25 cellular contexts compared by ENCODE assay signal in genomic region chr11:13110145-13110544, GRCh38.
A peak's percentile ranks its signal among the peaks of the same experiment; 100 is the strongest.
DNase-seq lines count a peak whose midpoint lies in the region; ATAC-seq, FAIRE-seq and TF ChIP-seq lines count a peak whose summit lies in the region.
"Had no signal": no experiment of that assay in that cellular context is flagged by ENCODE, and none has a peak within 500 bp of the region (broad histone marks: within the 10 kb centered on the region; RNA-seq: fewer than 3 reads in every experiment).

No MANE protein-coding gene starts in this region.

- FAIRE-seq in HepG2 (lab: Jason Lieb, UNC), result no peak
- FAIRE-seq: A204.1, D721Med, GM12878, GM19239, H1 had no signal

- no peak for TF ChIP-seq RAD21 in HepG2 (CRISPR knock-in tag; IDR thresholded peaks at IDR 0.05)

- peak; percentile 16 for DNase-seq in mammary epithelial cell
- no peak for DNase-seq in breast epithelium (ENCODE audit: low spot score in 2 of 2)
- no peak for DNase-seq in endodermal cell
- peak; percentile 22 to 76 for DNase-seq in trophoblast cell
- DNase-seq in amniotic stem cell (lab: John Stamatoyannopoulos, UW), result no peak
- DNase-seq in cortex of kidney (lab: John Stamatoyannopoulos, UW), result no peak
- DNase-seq in HepG2 (ENCODE audit: low spot score), result no peak
- DNase-seq: ACHN; AML-193; BE2C; CD4-positive, alpha-beta T cell; CD8-positive, alpha-beta memory T cell; DMS 273 treated with DMSO at 0.1 percent for 48 hours; DMS79; GDM1; H7 had no signal

- H3K27ac ChIP-seq in mammary epithelial cell (ENCODE audit: insufficient read depth, low read depth, low read length) (no peak overlapping the region), breast epithelium (no peak overlapping the region), endodermal cell (ENCODE audit: low read depth, low read length) (no peak overlapping the region), trophoblast cell (ENCODE audit: low read depth, low read length) (peak overlapping the region; percentile 91), HepG2 (ENCODE audit: extremely low read length, insufficient read depth, low read length) (no peak overlapping the region)
- H3K27ac ChIP-seq: 22Rv1; BLaER1 treated with 17β-estradiol and CSF1 and Interleukin-3, amounts not matched to agents 10 nM and 100 nM; GM23248 had no signal

- H3K4me1 ChIP-seq in mammary epithelial cell (ENCODE audit: insufficient read depth, low read length) (peaks cover 37% of the 10 kb centered on the region), breast epithelium (no peaks in the 10 kb centered on the region), endodermal cell (ENCODE audit: control insufficient read depth, insufficient read depth, low read length) (peaks cover 19% of the 10 kb centered on the region), trophoblast cell (ENCODE audit: control insufficient read depth in 1 of 2, insufficient read depth in 2 of 2, low read length in 2 of 2) (peaks cover 17 to 23% of the 10 kb centered on the region in 2 experiments), HepG2 (ENCODE audit: insufficient read depth, low read length) (peaks cover 69% of the 10 kb centered on the region)

- TF ChIP-seq POLR2A in breast epithelium (IDR thresholded peaks at IDR 0.05) (no peak), HepG2 (IDR thresholded peaks at IDR 0.05; ENCODE audit: insufficient read depth in 1 of 2, low read depth in 2 of 2, low read length in 2 of 2) (no peak)

- peaks cover 2% of the 10 kb centered on the region for H3K27me3 Mint-ChIP-seq in endodermal cell (ENCODE audit: insufficient read depth)

- H3K79me2 ChIP-seq in mammary epithelial cell (ENCODE audit: insufficient read depth, low read length) (no peaks in the 10 kb centered on the region), trophoblast cell (ENCODE audit: control insufficient read depth, insufficient read depth, low read length, poor library complexity) (no peaks in the 10 kb centered on the region), HepG2 (ENCODE audit: insufficient read depth, low read length) (no peaks in the 10 kb centered on the region)

- H3K9me3 Mint-ChIP-seq in endodermal cell, result no peaks in the 10 kb centered on the region
- H3K9me3 Mint-ChIP-seq: CD4-positive, alpha-beta T cell had no signal

- H4K12ac ChIP-seq in trophoblast cell (ENCODE audit: low read depth, low read length), result no peak overlapping the region

- H4K20me1 ChIP-seq in mammary epithelial cell (ENCODE audit: insufficient read depth, low read length), result no peaks in the 10 kb centered on the region
- no peaks in the 10 kb centered on the region for H4K20me1 ChIP-seq in HepG2 (ENCODE audit: insufficient read depth, low read length)
- H4K20me1 ChIP-seq: BLaER1 treated with 17β-estradiol and CSF1 and Interleukin-3, amounts not matched to agents 10 nM and 100 nM had no signal

- H3K4me3 ChIP-seq in mammary epithelial cell (replicated peaks in 1 of 3; ENCODE audit: insufficient read depth in 1 of 3, low read depth in 2 of 3, low read length in 3 of 3), result no peak overlapping the region
- H3K4me3 ChIP-seq in breast epithelium, result no peak overlapping the region
- H3K4me3 ChIP-seq in endodermal cell (ENCODE audit: low read length), result peak overlapping the region; percentile 59
- no peak overlapping the region for H3K4me3 ChIP-seq in trophoblast cell (ENCODE audit: low read depth, low read length)
- H3K4me3 ChIP-seq in HepG2 (replicated peaks in 1 of 3; ENCODE audit: insufficient read depth in 1 of 3, low read depth in 2 of 3, low read length in 3 of 3), result no peak overlapping the region
- H3K4me3 ChIP-seq: BLaER1 treated with 17β-estradiol and CSF1 and Interleukin-3, amounts not matched to agents 10 nM and 100 nM; GM12878; GM23248 had no signal

- no peak overlapping the region for H3K4me3 Mint-ChIP-seq in endodermal cell
- H3K4me3 Mint-ChIP-seq: CD14-positive monocyte; CD4-positive, alpha-beta T cell; CD8-positive, alpha-beta memory T cell had no signal

- no peak overlapping the region for H3K9ac ChIP-seq in mammary epithelial cell (ENCODE audit: insufficient read depth, low read length)
- H3K9ac ChIP-seq in endodermal cell (ENCODE audit: extremely low read depth, low read length, poor library complexity, severe bottlenecking), result no peak overlapping the region
- no peak overlapping the region for H3K9ac ChIP-seq in trophoblast cell (ENCODE audit: low read length)
- H3K9ac ChIP-seq in HepG2 (ENCODE audit: insufficient read depth, low read depth, low read length), result no peak overlapping the region
- H3K9ac ChIP-seq: BLaER1 treated with 17β-estradiol and CSF1 and Interleukin-3, amounts not matched to agents 10 nM and 100 nM; GM23248 had no signal

- no peak overlapping the region for H3K18ac ChIP-seq in trophoblast cell (ENCODE audit: low read length)

- peaks cover 37% of the 10 kb centered on the region for H3K79me1 ChIP-seq in trophoblast cell (ENCODE audit: low read length)

- no peak for ATAC-seq in HepG2

- POLR2A ChIA-PET in HepG2 (lab: Yijun Ruan, JAX), result no interaction called here

- 100% methylated on average over 1 of the region's 1 CpG for WGBS in mammary epithelial cell (ENCODE audit: low coverage, missing lambda C conversion rate)
- WGBS in endodermal cell (ENCODE audit: insufficient coverage in 1 of 2, insufficient read length in 1 of 2), 2 experiments, result 100% methylated on average over 1 of the region's 1 CpG
- no CpG with 5 or more reads among the region's 1 CpG for WGBS in trophoblast cell (ENCODE audit: extremely low coverage, insufficient coverage, insufficient read length)
- 85% methylated on average over 1 of the region's 1 CpG for WGBS in HepG2 (ENCODE audit: low lambda C conversion rate)

- H2AK5ac ChIP-seq in trophoblast cell (ENCODE audit: low read length), result no peak overlapping the region

- in situ Hi-C loops in mammary epithelial cell (cut with MboI; ENCODE audit: low sequenced_read_pairs in 2 of 2) (no loop called here), HepG2 (cut with HindIII; ENCODE audit: extremely low pct_ligation_motif_present, low pct_unique_long_range_greater_than_20kb) (no loop called here)

- intact Hi-C loops in mammary epithelial cell (cut with micrococcal nuclease) (no loop called here), breast epithelium (cut with DNase I; ENCODE audit: low total_unique reads) (loop anchor here (10.0 kb wide), 1 partner anchor 125 kb away; no protein-coding TSS in a partner anchor), HepG2 (cut with micrococcal nuclease; ENCODE audit: unreplicated experiment) (no loop called here)

- no peak overlapping the region for H2BK12ac ChIP-seq in trophoblast cell (ENCODE audit: low read length)

- H3K23ac ChIP-seq in trophoblast cell (ENCODE audit: low read length), result no peak overlapping the region

- no peak overlapping the region for H3K14ac ChIP-seq in trophoblast cell (ENCODE audit: low read length)

- H2AFZ ChIP-seq in mammary epithelial cell (ENCODE audit: low read depth, low read length) (no peak overlapping the region), trophoblast cell (ENCODE audit: insufficient read depth, low read length, poor library complexity) (no peak overlapping the region), HepG2 (ENCODE audit: low read length) (no peak overlapping the region)
- H2AFZ ChIP-seq: GM23248 had no signal

- dilution Hi-C loops in mammary epithelial cell (cut with HindIII; ENCODE audit: low sequenced_read_pairs), result no loop called here

- H3K36me3 Mint-ChIP-seq in endodermal cell (ENCODE audit: low read depth), result no peaks in the 10 kb centered on the region
- H3K36me3 Mint-ChIP-seq: CD14-positive monocyte; CD8-positive, alpha-beta memory T cell had no signal

- H3K4me2 ChIP-seq in mammary epithelial cell (ENCODE audit: insufficient read depth, low read depth, low read length) (no peak overlapping the region), trophoblast cell (ENCODE audit: low read length) (no peak overlapping the region), HepG2 (ENCODE audit: low read depth, low read length) (no peak overlapping the region)

- TF ChIP-seq CTCF in mammary epithelial cell (conservative IDR thresholded peaks at IDR 0.05 in 1 of 2, IDR thresholded peaks at IDR 0.05 in 1 of 2; ENCODE audit: extremely low read depth in 1 of 2, insufficient read depth in 1 of 2, low read depth in 1 of 2, low read length in 2 of 2) (no peak), breast epithelium (IDR thresholded peaks at IDR 0.05) (no peak), endodermal cell (conservative IDR thresholded peaks at IDR 0.05) (no peak), HepG2 (CRISPR knock-in tag; IDR thresholded peaks at IDR 0.05) (no peak)

- H3K4ac ChIP-seq in trophoblast cell (ENCODE audit: low read depth, low read length), result no peak overlapping the region

- peak overlapping the region; percentile 36 for H2BK120ac ChIP-seq in trophoblast cell (ENCODE audit: insufficient read depth, low read length, poor library complexity)

- H3K27me3 ChIP-seq in mammary epithelial cell (ENCODE audit: insufficient read depth, low read length) (no peaks in the 10 kb centered on the region), breast epithelium (no peaks in the 10 kb centered on the region), endodermal cell (ENCODE audit: control insufficient read depth, insufficient read depth, low read length, poor library complexity, severe bottlenecking) (no peaks in the 10 kb centered on the region), trophoblast cell (ENCODE audit: insufficient read depth, low read length) (no peaks in the 10 kb centered on the region), HepG2 (ENCODE audit: control insufficient read depth in 1 of 2, insufficient read depth in 2 of 2, low read length in 2 of 2) (no peaks in the 10 kb centered on the region)
- H3K27me3 ChIP-seq: BE2C; BLaER1 treated with 17β-estradiol and CSF1 and Interleukin-3, amounts not matched to agents 10 nM and 100 nM had no signal

- peak overlapping the region; percentile 82 for H2BK5ac ChIP-seq in trophoblast cell (ENCODE audit: low read depth, low read length, poor library complexity)

- no peak overlapping the region for H3K27ac Mint-ChIP-seq in endodermal cell
- H3K27ac Mint-ChIP-seq: CD14-positive monocyte; CD4-positive, alpha-beta T cell; CD8-positive, alpha-beta memory T cell had no signal

- H3K9me3 ChIP-seq in mammary epithelial cell (replicated peaks; ENCODE audit: insufficient read depth, low read length) (no peaks in the 10 kb centered on the region), breast epithelium (no peaks in the 10 kb centered on the region), endodermal cell (ENCODE audit: control insufficient read depth, low read length) (peaks cover 21% of the 10 kb centered on the region), trophoblast cell (ENCODE audit: insufficient read depth, low read depth, low read length) (no peaks in the 10 kb centered on the region), HepG2 (ENCODE audit: low read length) (no peaks in the 10 kb centered on the region)
- H3K9me3 ChIP-seq: BE2C had no signal

- H3K36me3 ChIP-seq in mammary epithelial cell (ENCODE audit: insufficient read depth, low read length) (no peaks in the 10 kb centered on the region), breast epithelium (no peaks in the 10 kb centered on the region), endodermal cell (ENCODE audit: control insufficient read depth, insufficient read depth, low read length) (no peaks in the 10 kb centered on the region), trophoblast cell (ENCODE audit: control insufficient read depth in 1 of 2, insufficient read depth in 2 of 2, low read length in 2 of 2) (no peaks in the 10 kb centered on the region), HepG2 (replicated peaks in 1 of 2; ENCODE audit: control insufficient read depth in 1 of 2, insufficient read depth in 2 of 2, low read length in 2 of 2) (no peaks in the 10 kb centered on the region)
- H3K36me3 ChIP-seq: BE2C had no signal

- peak overlapping the region; percentile 83 for H4K91ac ChIP-seq in trophoblast cell (ENCODE audit: low read depth, low read length)

- H4K8ac ChIP-seq in trophoblast cell (ENCODE audit: low read depth, low read length), result no peak overlapping the region

- TF ChIP-seq EP300 in HepG2 (IDR thresholded peaks at IDR 0.05; ENCODE audit: low read depth in 2 of 2, low read length in 2 of 2) (no peak), HepG2 (CRISPR knock-in tag; IDR thresholded peaks at IDR 0.05; ENCODE audit: borderline replicate concordance) (no peak)

- peaks cover 77% of the 10 kb centered on the region for H3K4me1 Mint-ChIP-seq in endodermal cell

- BruUV-seq in mammary epithelial cell (replicated peaks; lab: Mats Ljungman, UMichigan), result no TSS peak
- BruUV-seq in HepG2 (replicated peaks; lab: Mats Ljungman, UMichigan), result no TSS peak

- CTCF ChIA-PET in mammary epithelial cell (lab: Charles Lee; ENCODE audit: low non-redundant PET) (no interaction called here), HepG2 (lab: Yijun Ruan, JAX; ENCODE audit: low intra/inter-chr PET ratio, low total read pairs) (no interaction called here)

Comparison
In these comparisons a context has a peak if more than half of its experiments do, and no peak if none do; other contexts are left out.
1. DNase-seq: peak in mammary epithelial cell (single experiment) and trophoblast cell (2 of 2); none in breast epithelium (0 of 2), endodermal cell (single experiment), amniotic stem cell (single experiment), cortex of kidney (single experiment) and HepG2 (single experiment).